In the genomic region with DNA sequence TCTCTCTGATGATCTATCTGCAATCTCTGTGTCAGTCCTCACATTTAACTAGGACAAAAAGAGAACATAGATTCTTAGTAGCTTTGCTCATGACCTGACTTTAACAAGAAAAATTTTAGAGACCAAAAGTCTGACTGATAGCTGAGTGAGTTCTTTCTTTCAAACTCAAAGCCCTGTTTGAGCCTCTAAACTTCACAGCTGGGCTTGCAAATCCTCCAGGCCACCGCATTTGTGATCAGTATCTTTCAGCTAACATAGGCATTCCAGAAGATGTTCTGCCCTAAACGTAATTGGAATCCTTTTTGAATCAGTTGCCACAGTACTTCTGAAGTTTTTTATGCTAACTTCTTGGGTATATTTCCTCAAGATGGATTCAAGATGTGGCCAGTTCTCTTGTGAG, we compare ENCODE assay signal across 20 cellular contexts.
"Had no signal": no experiment of that assay in that cellular context is flagged by ENCODE, and none has a peak within 500 bp of the region (broad histone marks: within the 10 kb centered on the region; RNA-seq: fewer than 3 reads in every experiment).

No MANE protein-coding gene starts in this region.

- DNase-seq: activated B cell treated with CpG ODN at 0.5 μM for 24 hours; activated CD4-positive, alpha-beta T cell treated with anti-CD3 and anti-CD28 coated beads for 48 hours; activated naive CD4-positive, alpha-beta T cell; activated naive CD8-positive, alpha-beta T cell treated with anti-CD3 and anti-CD28 coated beads for 36 hours; activated T-cell treated with anti-CD3 and anti-CD28 coated beads, Interleukin-2, amount 50 U/mL, for 1 hour; anterior cingulate cortex; caudate nucleus; dorsolateral prefrontal cortex; foreskin keratinocyte; left cardiac atrium; naive thymus-derived CD8-positive, alpha-beta T cell; right lobe of liver; stimulated activated CD4-positive, alpha-beta T cell treated with anti-CD3 and anti-CD28 coated beads, Interleukin-4, amount 100 ng/mL, for 24 hours; upper lobe of right lung had no signal

- H3K4me1 Mint-ChIP-seq: brain had no signal

- H3K36me3 Mint-ChIP-seq: activated naive CD8-positive, alpha-beta T cell treated with anti-CD3 and anti-CD28 coated beads for 36 hours; brain; naive thymus-derived CD8-positive, alpha-beta T cell had no signal

- ATAC-seq: activated T-helper 17 cell treated with anti-CD3 and anti-CD28 coated beads, Interleukin-2, amount 50 U/mL, for 72 hours; foreskin keratinocyte; left cardiac atrium; naive thymus-derived CD8-positive, alpha-beta T cell; right lobe of liver; stimulated activated memory B cell treated with anti-CD40 and anti-IgM and Interleukin-4, amounts not matched to agents 10 μg/mL and 1 μg/mL and 100 μg/mL, for 72 hours; upper lobe of right lung had no signal

- H3K9me3 Mint-ChIP-seq: activated B cell treated with CpG ODN at 0.5 μM for 24 hours; activated T-helper 17 cell treated with anti-CD3 and anti-CD28 coated beads, Interleukin-2, amount 50 U/mL, for 72 hours had no signal

- H3K4me2 ChIP-seq: hepatocyte had no signal

- H3K27ac Mint-ChIP-seq: activated B cell treated with CpG ODN at 0.5 μM for 24 hours; activated naive CD8-positive, alpha-beta T cell treated with anti-CD3 and anti-CD28 coated beads for 36 hours; activated T-helper 17 cell treated with anti-CD3 and anti-CD28 coated beads, Interleukin-2, amount 50 U/mL, for 72 hours; brain; stimulated activated memory B cell treated with anti-CD40 and anti-IgM and Interleukin-4, amounts not matched to agents 10 μg/mL and 1 μg/mL and 100 μg/mL, for 72 hours had no signal

- H3K36me3 ChIP-seq: right lobe of liver, thoracic aorta, upper lobe of right lung had no signal

- H3K79me2 ChIP-seq: hepatocyte, parathyroid adenoma had no signal

- H3K9me3 ChIP-seq: right lobe of liver, thoracic aorta, upper lobe of right lung had no signal

- H2AFZ ChIP-seq: hepatocyte, parathyroid adenoma had no signal

- H3K27me3 ChIP-seq: dorsolateral prefrontal cortex, foreskin keratinocyte, hepatocyte, right lobe of liver, upper lobe of right lung had no signal

- H3K4me1 ChIP-seq: foreskin keratinocyte, parathyroid adenoma, right lobe of liver, upper lobe of right lung had no signal

- H3K27ac ChIP-seq: dorsolateral prefrontal cortex, foreskin keratinocyte, hepatocyte, parathyroid adenoma, right lobe of liver, thoracic aorta, upper lobe of right lung had no signal

- H3K9ac ChIP-seq: parathyroid adenoma had no signal

- H3K4me3 ChIP-seq: dorsolateral prefrontal cortex, hepatocyte, right lobe of liver, thoracic aorta, upper lobe of right lung had no signal

- H3K27me3 Mint-ChIP-seq: stimulated activated memory B cell treated with anti-CD40 and anti-IgM and Interleukin-4, amounts not matched to agents 10 μg/mL and 1 μg/mL and 100 μg/mL, for 72 hours had no signal

- H3K4me3 Mint-ChIP-seq: activated B cell treated with CpG ODN at 0.5 μM for 24 hours; activated naive CD8-positive, alpha-beta T cell treated with anti-CD3 and anti-CD28 coated beads for 36 hours; activated T-helper 17 cell treated with anti-CD3 and anti-CD28 coated beads, Interleukin-2, amount 50 U/mL, for 72 hours; brain; naive thymus-derived CD8-positive, alpha-beta T cell; stimulated activated memory B cell treated with anti-CD40 and anti-IgM and Interleukin-4, amounts not matched to agents 10 μg/mL and 1 μg/mL and 100 μg/mL, for 72 hours had no signal
